In the genomic region with DNA sequence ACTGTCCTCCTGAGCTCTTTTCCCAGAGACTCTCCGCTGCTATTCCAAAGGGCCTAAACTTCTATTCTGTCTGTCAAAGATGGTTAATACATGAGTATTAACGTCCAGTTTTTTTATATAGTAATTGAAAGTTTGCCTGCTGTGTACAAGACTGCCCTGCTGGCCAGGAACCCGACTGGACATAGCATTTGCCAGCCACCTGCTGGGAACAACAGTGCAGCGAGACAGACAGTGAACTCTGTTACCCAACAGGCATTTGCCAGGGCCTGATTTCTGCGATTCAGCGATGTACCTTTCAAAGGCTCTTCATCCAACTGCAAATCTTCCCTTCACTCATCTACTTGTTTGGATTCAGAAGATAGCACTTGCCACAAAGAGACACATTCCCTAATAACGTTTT, we compare ENCODE assay signal across 28 cellular contexts.
"Had no signal": no experiment of that assay in that cellular context is flagged by ENCODE, and none has a peak within 500 bp of the region (broad histone marks: within the 10 kb centered on the region; RNA-seq: fewer than 3 reads in every experiment).

No MANE protein-coding gene starts in this region.

- H3K27ac ChIP-seq: brain microvascular endothelial cell, lower lobe of right lung, pancreas, prostate gland, sigmoid colon, thyroid gland, upper lobe of left lung, vagina, WERI-Rb-1 had no signal

- H3K27me3 Mint-ChIP-seq: stimulated activated memory B cell treated with anti-CD40 and anti-IgM and Interleukin-4, amounts not matched to agents 10 μg/mL and 1 μg/mL and 100 μg/mL, for 72 hours had no signal

- H3K4me1 Mint-ChIP-seq: endodermal cell had no signal

- ATAC-seq: esophagus mucosa, lower lobe of right lung, pancreas had no signal

- H3K4me3 Mint-ChIP-seq: activated CD4-positive, alpha-beta memory T cell treated with anti-CD3 and anti-CD28 coated beads for 36 hours; activated CD4-positive, alpha-beta T cell treated with anti-CD3 and anti-CD28 coated beads, Interleukin-2, amount 10 ng/mL, durations not matched to agents 24 days and 14 days; activated T-cell treated with anti-CD3 and anti-CD28 coated beads, Interleukin-2, amount 50 U/mL, for 24 hours; endodermal cell; stimulated activated memory B cell treated with anti-CD40 and anti-IgM and Interleukin-4, amounts not matched to agents 10 μg/mL and 1 μg/mL and 100 μg/mL, for 72 hours had no signal

- H3K4me3 ChIP-seq: lower lobe of right lung, pancreas, prostate gland, sigmoid colon, thyroid gland, upper lobe of left lung, vagina had no signal

- H3K9me3 ChIP-seq: lower lobe of right lung, pancreas, prostate gland, thyroid gland, upper lobe of left lung, vagina had no signal

- H3K4me1 ChIP-seq: pancreas, prostate gland, thyroid gland had no signal

- H3K36me3 Mint-ChIP-seq: activated CD4-positive, alpha-beta memory T cell treated with anti-CD3 and anti-CD28 coated beads for 36 hours; stimulated activated memory B cell treated with anti-CD40 and anti-IgM and Interleukin-4, amounts not matched to agents 10 μg/mL and 1 μg/mL and 100 μg/mL, for 72 hours had no signal

- H3K36me3 ChIP-seq: brain microvascular endothelial cell, lower lobe of right lung, pancreas, prostate gland, sigmoid colon, thyroid gland, upper lobe of left lung, vagina, WERI-Rb-1 had no signal

- H3K27ac Mint-ChIP-seq: activated CD4-positive, alpha-beta memory T cell treated with anti-CD3 and anti-CD28 coated beads for 36 hours; activated CD4-positive, alpha-beta T cell treated with anti-CD3 and anti-CD28 coated beads, Interleukin-2, amount 10 ng/mL, durations not matched to agents 24 days and 14 days; activated T-cell treated with anti-CD3 and anti-CD28 coated beads, Interleukin-2, amount 50 U/mL, for 24 hours; endodermal cell; stimulated activated memory B cell treated with anti-CD40 and anti-IgM and Interleukin-4, amounts not matched to agents 10 μg/mL and 1 μg/mL and 100 μg/mL, for 72 hours; stimulated activated naive CD8-positive, alpha-beta T cell treated with anti-CD3 and anti-CD28 coated beads, Interleukin-15, amount 100 ng/mL, for 72 hours had no signal

- H3K27me3 ChIP-seq: brain microvascular endothelial cell, pancreas, sigmoid colon, thyroid gland, upper lobe of left lung, vagina had no signal

- H3K9me3 Mint-ChIP-seq: activated CD4-positive, alpha-beta memory T cell treated with anti-CD3 and anti-CD28 coated beads for 36 hours; endodermal cell; stimulated activated memory B cell treated with anti-CD40 and anti-IgM and Interleukin-4, amounts not matched to agents 10 μg/mL and 1 μg/mL and 100 μg/mL, for 72 hours; stimulated activated naive CD8-positive, alpha-beta T cell treated with anti-CD3 and anti-CD28 coated beads, Interleukin-15, amount 100 ng/mL, for 72 hours had no signal

- DNase-seq: activated CD4-positive, alpha-beta memory T cell treated with anti-CD3 and anti-CD28 coated beads for 36 hours; activated CD4-positive, alpha-beta T cell treated with anti-CD3 and anti-CD28 coated beads, Interleukin-2, amount 10 ng/mL, durations not matched to agents 24 days and 14 days; activated CD8-positive, alpha-beta memory T cell treated with anti-CD3 and anti-CD28 coated beads, Interleukin-2, amount 50 U/mL, for 48 hours; activated gamma-delta T cell; activated naive CD4-positive, alpha-beta T cell treated with anti-CD3 and anti-CD28 coated beads, Interleukin-2, amount 50 U/mL, for 16 hours; activated T-cell treated with anti-CD3 and anti-CD28 coated beads, Interleukin-2, amount 50 U/mL, for 24 hours; brain microvascular endothelial cell; endodermal cell; foreskin fibroblast; head of caudate nucleus; hypothalamus; lower lobe of right lung; mesenchymal stem cell; nucleus accumbens; pancreas; sigmoid colon; small intestine; stimulated activated CD4-positive, alpha-beta T cell treated with anti-CD3 and anti-CD28 coated beads, Interleukin-4, amount 100 ng/mL, for 4 hours; stimulated activated CD8-positive, alpha-beta memory T cell treated with anti-CD3 and anti-CD28 coated beads, Interleukin-4, amount 100 ng/mL, for 48 hours; stimulated activated naive CD8-positive, alpha-beta T cell treated with anti-CD3 and anti-CD28 coated beads, Interleukin-15, amount 100 ng/mL, for 72 hours; T1000; thyroid gland; upper lobe of left lung; WERI-Rb-1 had no signal
